ENCODE assay signal across 25 cellular contexts in the genomic region with DNA sequence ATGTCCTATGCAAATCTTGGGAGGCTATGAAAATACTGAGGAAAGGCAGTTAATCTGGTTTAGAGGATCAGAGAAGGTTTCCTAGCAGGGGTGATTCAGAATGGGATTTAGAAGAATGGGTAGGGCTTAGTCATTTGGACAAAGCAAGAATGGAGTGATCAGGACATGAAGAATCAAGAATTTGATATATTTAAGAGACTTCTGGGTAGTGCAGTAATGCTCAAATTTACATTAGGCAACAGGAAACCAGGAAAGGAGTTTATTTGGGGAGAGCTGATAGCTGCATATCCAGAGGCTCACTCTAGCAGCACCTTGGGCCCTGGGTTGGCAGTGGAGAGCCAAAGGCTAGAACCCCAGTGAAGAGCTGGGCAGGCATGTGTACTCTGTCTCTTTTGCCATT.
DNase-seq lines count a peak whose midpoint lies in the region; TF ChIP-seq lines count a peak whose summit lies in the region.
"Had no signal": no experiment of that assay in that cellular context is flagged by ENCODE, and none has a peak within 500 bp of the region (broad histone marks: within the 10 kb centered on the region; RNA-seq: fewer than 3 reads in every experiment).

No MANE protein-coding gene starts in this region.

- H3K27ac Mint-ChIP-seq in HFFc6, result peak overlapping the region; percentile 60
- H3K27ac Mint-ChIP-seq: activated naive CD4-positive, alpha-beta T cell treated with anti-CD3 and anti-CD28 coated beads, Interleukin-2, amount 50 U/mL, for 24 hours; mesothelial cell of epicardium; nephron progenitor cell; T-helper 1 cell treated with Interleukin-12 subunit alpha and Interleukin-12 subunit beta and Interleukin-4 antibody, amounts not matched to agents 30 μg/mL and 1 μg/mL, for 36 hours had no signal

- peak overlapping the region; percentile 14; the same call in 1 of the 2 replicates for H3K4me3 Mint-ChIP-seq in HFFc6
- H3K4me3 Mint-ChIP-seq: activated naive CD4-positive, alpha-beta T cell treated with anti-CD3 and anti-CD28 coated beads, Interleukin-2, amount 50 U/mL, for 24 hours; mesothelial cell of epicardium; nephron progenitor cell; T-helper 1 cell treated with Interleukin-12 subunit alpha and Interleukin-12 subunit beta and Interleukin-4 antibody, amounts not matched to agents 30 μg/mL and 1 μg/mL, for 36 hours had no signal

- TF ChIP-seq POLR2A in Peyer's patch (IDR thresholded peaks at IDR 0.05), result no peak

- H3K27ac ChIP-seq in A673 (ENCODE audit: low read depth, low read length, poor library complexity, severe bottlenecking), result no peak overlapping the region
- no peak overlapping the region for H3K27ac ChIP-seq in tibial artery
- no peak overlapping the region for H3K27ac ChIP-seq in Peyer's patch
- H3K27ac ChIP-seq: body of pancreas, coronary artery, psoas muscle, uterus had no signal

- H3K27me3 ChIP-seq in A673 (replicated peaks; ENCODE audit: insufficient read depth, low read depth, low read length, poor library complexity) (no peaks in the 10 kb centered on the region), tibial artery (no peaks in the 10 kb centered on the region), Peyer's patch (no peaks in the 10 kb centered on the region)
- H3K27me3 ChIP-seq: body of pancreas, uterus had no signal

- H3K27me3 Mint-ChIP-seq in HFFc6 (ENCODE audit: insufficient read depth), result no peaks in the 10 kb centered on the region
- H3K27me3 Mint-ChIP-seq: activated naive CD4-positive, alpha-beta T cell treated with anti-CD3 and anti-CD28 coated beads, Interleukin-2, amount 50 U/mL, for 24 hours had no signal

- no peaks in the 10 kb centered on the region for H3K9me3 Mint-ChIP-seq in HFFc6
- H3K9me3 Mint-ChIP-seq: activated naive CD4-positive, alpha-beta T cell treated with anti-CD3 and anti-CD28 coated beads, Interleukin-2, amount 50 U/mL, for 24 hours; mesothelial cell of epicardium; nephron progenitor cell; T-helper 1 cell treated with Interleukin-12 subunit alpha and Interleukin-12 subunit beta and Interleukin-4 antibody, amounts not matched to agents 30 μg/mL and 1 μg/mL, for 36 hours had no signal

- H3K4me3 ChIP-seq in A673 (ENCODE audit: low read depth, low read length, poor library complexity, severe bottlenecking) (no peak overlapping the region), foreskin fibroblast (ENCODE audit: low read depth in 1 of 2, low read length in 2 of 2) (no peak overlapping the region), tibial artery (no peak overlapping the region), Peyer's patch (no peak overlapping the region)
- H3K4me3 ChIP-seq: body of pancreas, coronary artery, GM12878, psoas muscle, uterus had no signal

- peak; percentile 38 for DNase-seq in A673 (ENCODE audit: low spot score)
- DNase-seq in HFFc6, result peak; percentile 46
- DNase-seq in amniotic epithelial cell (ENCODE audit: low read depth), result peak; percentile 73
- peak; percentile 15 to 64 for DNase-seq in foreskin fibroblast
- no peak for DNase-seq in tibial artery
- DNase-seq in NCI-H524 (lab: John Stamatoyannopoulos, UW), result no peak
- no peak for DNase-seq in Peyer's patch
- DNase-seq in activated naive CD4-positive, alpha-beta T cell treated with Interleukin-2 at 50 U/mL for 16 hours, result no peak
- DNase-seq: activated CD4-positive, CD25-positive, alpha-beta regulatory T cell; activated T-cell treated with anti-CD3 and anti-CD28 coated beads, Interleukin-2, amount 50 U/mL, for 48 hours; body of pancreas; GF-D8; left colon; MV-4-11; NCI-H187; NCI-H345; nephron progenitor cell; psoas muscle; SIG-M5; uterus had no signal

- intact Hi-C loops in A673 (cut with micrococcal nuclease; ENCODE audit: unreplicated experiment) (no loop called here), tibial artery (cut with DNase I; ENCODE audit: low total_unique reads) (no loop called here)

- H3K36me3 ChIP-seq in A673 (ENCODE audit: insufficient read depth, low read length, poor library complexity, severe bottlenecking) (no peaks in the 10 kb centered on the region), tibial artery (no peaks in the 10 kb centered on the region), Peyer's patch (no peaks in the 10 kb centered on the region)
- H3K36me3 ChIP-seq: uterus had no signal

- CTCF ChIA-PET in A673 (lab: Charles Lee), result interaction anchor here (0.7 kb wide), 1 partner anchor 49 kb away, joined by 3 read pairs; no protein-coding TSS in a partner anchor

- H3K4me1 ChIP-seq in A673 (ENCODE audit: insufficient read depth, low read length, poor library complexity, severe bottlenecking), result no peaks in the 10 kb centered on the region
- peaks cover 0 to 7% (median 3%) of the 10 kb centered on the region in 4 donors for H3K4me1 ChIP-seq in tibial artery
- no peaks in the 10 kb centered on the region for H3K4me1 ChIP-seq in Peyer's patch
- H3K4me1 ChIP-seq: body of pancreas, psoas muscle, uterus had no signal

- no TSS peak for BruUV-seq in A673 (replicated peaks; lab: Mats Ljungman, UMichigan)

- no peaks in the 10 kb centered on the region for H3K9me3 ChIP-seq in A673 (ENCODE audit: low read depth, low read length, poor library complexity, severe bottlenecking)
- no peaks in the 10 kb centered on the region for H3K9me3 ChIP-seq in tibial artery
- H3K9me3 ChIP-seq in Peyer's patch, result no peaks in the 10 kb centered on the region
- H3K9me3 ChIP-seq: body of pancreas, psoas muscle, uterus had no signal

- POLR2A ChIA-PET in A673 (lab: Charles Lee; ENCODE audit: low non-redundant PET), result no interaction called here

- TF ChIP-seq CTCF in A673 (conservative IDR thresholded peaks at IDR 0.05; ENCODE audit: low read depth, low read length), result no peak
- TF ChIP-seq CTCF in HFFc6 (IDR thresholded peaks at IDR 0.05), result no peak
- TF ChIP-seq CTCF in foreskin fibroblast (IDR thresholded peaks at IDR 0.05; ENCODE audit: low read depth, low read length), result no peak
- no peak for TF ChIP-seq CTCF in tibial artery (IDR thresholded peaks at IDR 0.05)
- TF ChIP-seq CTCF in Peyer's patch (IDR thresholded peaks at IDR 0.05), result no peak

- peaks cover 40% of the 10 kb centered on the region for H3K4me1 Mint-ChIP-seq in HFFc6 (ENCODE audit: low read depth)
- H3K4me1 Mint-ChIP-seq: activated naive CD4-positive, alpha-beta T cell treated with anti-CD3 and anti-CD28 coated beads, Interleukin-2, amount 50 U/mL, for 24 hours; mesothelial cell of epicardium; nephron progenitor cell had no signal

- H3K36me3 Mint-ChIP-seq in HFFc6 (ENCODE audit: low read depth), result no peaks in the 10 kb centered on the region
- H3K36me3 Mint-ChIP-seq: activated naive CD4-positive, alpha-beta T cell treated with anti-CD3 and anti-CD28 coated beads, Interleukin-2, amount 50 U/mL, for 24 hours; mesothelial cell of epicardium had no signal

Comparison
In these comparisons a context has a peak if more than half of its experiments do, and no peak if none do; other contexts are left out.
1. DNase-seq: peak in A673 (single experiment), HFFc6 (single experiment), amniotic epithelial cell (single experiment) and foreskin fibroblast (2 of 2); none in tibial artery (0 of 2), NCI-H524 (0 of 2), Peyer's patch (0 of 3) and activated naive CD4-positive, alpha-beta T cell treated with Interleukin-2 at 50 U/mL for 16 hours (single experiment).